8 cellular contexts compared by ENCODE assay signal in the genomic region with DNA sequence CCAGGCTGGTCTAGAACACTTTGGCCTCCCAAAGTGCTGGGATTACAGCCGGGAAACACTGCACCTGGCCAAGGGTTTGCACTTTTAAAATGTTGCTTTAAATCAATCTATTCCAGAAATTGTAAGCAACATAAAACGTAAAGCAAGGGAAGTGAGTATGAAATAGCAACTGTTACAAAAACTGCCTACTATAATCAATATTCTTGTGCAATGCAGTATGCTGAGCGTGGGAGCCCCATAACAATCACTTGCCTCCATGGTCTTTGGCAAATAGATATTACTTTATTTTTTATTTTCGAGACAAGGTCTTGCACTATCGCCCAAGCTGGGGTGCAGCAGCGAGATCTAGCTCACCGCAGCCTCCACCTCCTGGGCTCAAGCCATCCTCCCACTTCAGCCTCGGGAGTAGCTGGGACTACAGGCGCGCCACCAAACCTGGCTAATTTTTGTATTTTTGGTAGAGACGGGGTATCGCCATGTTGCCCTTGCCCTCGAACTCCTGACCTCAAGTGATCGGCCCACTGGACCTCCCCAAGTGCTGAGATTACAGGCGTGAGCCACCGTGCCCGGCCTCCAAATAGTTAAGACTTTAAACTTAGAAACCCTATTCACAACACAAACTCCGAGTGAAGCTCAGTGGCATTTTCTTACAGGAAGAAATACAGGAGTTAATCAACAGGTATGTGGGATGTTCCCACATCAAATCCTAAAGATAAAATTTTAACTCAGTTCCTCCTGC. TPM values are rescaled to one million over a fixed set of nuclear protein-coding genes. Genes with fewer than 3 reads are reported as not detected.
DNase-seq lines count a peak whose midpoint lies in the region; ATAC-seq and TF ChIP-seq lines count a peak whose summit lies in the region.

No MANE protein-coding gene starts in this region.

- POLR2A ChIA-PET in AG04450 (lab: Yijun Ruan, JAX) = interaction anchor here (0.5 kb wide), 1 partner anchor 1197 kb away, joined by 3 read pairs; no protein-coding TSS in a partner anchor

- H3K27me3 Mint-ChIP-seq in HFFc6 (ENCODE audit: insufficient read depth) = no peaks in the 10 kb centered on the region
- H3K27me3 Mint-ChIP-seq in activated CD8-positive, alpha-beta memory T cell treated with anti-CD3 and anti-CD28 coated beads, Interleukin-2, amount 10 ng/mL, durations not matched to agents 7 days and 5 days = peaks cover 5% of the 10 kb centered on the region

- DNase-seq in AG04450 (ENCODE audit: low read depth, low spot score) (no peak), HFFc6 (no peak), globus pallidus (ENCODE audit: low spot score) (peak; percentile 3), retinal pigment epithelial cell (ENCODE audit: low read depth) (no peak), GM19240 (ENCODE audit: insufficient read length, low spot score) (no peak)
- DNase-seq in activated CD8-positive, alpha-beta memory T cell treated with anti-CD3 and anti-CD28 coated beads, Interleukin-2, amount 10 ng/mL, durations not matched to agents 7 days and 5 days = peak; percentile 52

- ATAC-seq in activated CD8-positive, alpha-beta memory T cell treated with anti-CD3 and anti-CD28 coated beads, Interleukin-2, amount 10 ng/mL, durations not matched to agents 7 days and 5 days = no peak
- no peak for ATAC-seq in HG02678 (IDR thresholded peaks at IDR 0.05; ENCODE audit: unreplicated experiment)
- ATAC-seq in GM19324 (IDR thresholded peaks at IDR 0.05; ENCODE audit: low FRiP score, unreplicated experiment) = no peak

- H3K27ac Mint-ChIP-seq in HFFc6 = peak overlapping the region; percentile 97
- peak overlapping the region; percentile 98 for H3K27ac Mint-ChIP-seq in activated CD8-positive, alpha-beta memory T cell treated with anti-CD3 and anti-CD28 coated beads, Interleukin-2, amount 10 ng/mL, durations not matched to agents 7 days and 5 days

- H3K27ac ChIP-seq in AG04450 (ENCODE audit: low read depth, low read length) = peak overlapping the region; percentile 97

- no peaks in the 10 kb centered on the region for H3K27me3 ChIP-seq in AG04450 (ENCODE audit: control insufficient read depth, insufficient read depth, low read length)

- peaks cover 13% of the 10 kb centered on the region for H3K36me3 Mint-ChIP-seq in HFFc6 (ENCODE audit: low read depth)
- peaks cover 19% of the 10 kb centered on the region for H3K36me3 Mint-ChIP-seq in activated CD8-positive, alpha-beta memory T cell treated with anti-CD3 and anti-CD28 coated beads, Interleukin-2, amount 10 ng/mL, durations not matched to agents 7 days and 5 days

- peaks cover 32% of the 10 kb centered on the region for H3K4me1 Mint-ChIP-seq in HFFc6 (ENCODE audit: low read depth)
- H3K4me1 Mint-ChIP-seq in activated CD8-positive, alpha-beta memory T cell treated with anti-CD3 and anti-CD28 coated beads, Interleukin-2, amount 10 ng/mL, durations not matched to agents 7 days and 5 days = peaks cover 22% of the 10 kb centered on the region

- H3K9me3 Mint-ChIP-seq in HFFc6 = no peaks in the 10 kb centered on the region
- peaks cover 2% of the 10 kb centered on the region for H3K9me3 Mint-ChIP-seq in activated CD8-positive, alpha-beta memory T cell treated with anti-CD3 and anti-CD28 coated beads, Interleukin-2, amount 10 ng/mL, durations not matched to agents 7 days and 5 days (ENCODE audit: low read depth)

- peak overlapping the region; percentile 96 for H3K4me3 Mint-ChIP-seq in HFFc6
- H3K4me3 Mint-ChIP-seq in activated CD8-positive, alpha-beta memory T cell treated with anti-CD3 and anti-CD28 coated beads, Interleukin-2, amount 10 ng/mL, durations not matched to agents 7 days and 5 days = peak overlapping the region; percentile 94

- H3K4me3 ChIP-seq in AG04450 (ENCODE audit: low read depth, low read length) = peak overlapping the region; percentile 91
- peak overlapping the region; percentile 79 for H3K4me3 ChIP-seq in retinal pigment epithelial cell (ENCODE audit: low read length)

- no peaks in the 10 kb centered on the region; the same call in 1 of the 2 replicates for H3K9me3 ChIP-seq in AG04450 (ENCODE audit: control insufficient read depth, insufficient read depth, low read length)

- CTCF ChIA-PET in AG04450 (lab: Charles Lee) = interaction anchor here (0.5 to 1.5 kb wide), 5 partner anchors 19 to 977 kb away, joined by 3 to 5 read pairs (median 4); no protein-coding TSS in a partner anchor
- CTCF ChIA-PET in activated CD8-positive, alpha-beta memory T cell treated with anti-CD3 and anti-CD28 coated beads, Interleukin-2, amount 10 ng/mL, durations not matched to agents 7 days and 5 days (lab: Charles Lee) = interaction anchor here (1.6 kb wide), 1 partner anchor 465 kb away, joined by 3 read pairs; no protein-coding TSS in a partner anchor

- TF ChIP-seq CTCF in AG04450 (IDR thresholded peaks at IDR 0.05; ENCODE audit: low read depth, low read length) = no peak
- TF ChIP-seq CTCF in HFFc6 (IDR thresholded peaks at IDR 0.05) = no peak
- TF ChIP-seq CTCF in retinal pigment epithelial cell (conservative IDR thresholded peaks at IDR 0.05; ENCODE audit: low read depth, low read length) = no peak

RNA-seq across cellular contexts. Expression of gene CCNT2, which starts 1.2 kb away (rescaled TPM):
- 13.7 and 14.9 TPM in 2 replicates for polyA plus RNA-seq in AG04450 (2011; rRNA removed)
- 16.8 and 28.7 TPM in 2 replicates for polyA minus RNA-seq in AG04450 (2011; rRNA and poly(A)+ RNA removed)
- total RNA-seq in HFFc6 (2021; fragmentation: NEBNext Ultra II Directional; extraction: Animal tissue kit (Norgen Biotek cat#: 25700)) = 10 to 100 TPM; 16.9 to 22.4 (median 19.6) TPM
- total RNA-seq in activated CD8-positive, alpha-beta memory T cell treated with anti-CD3 and anti-CD28 coated beads, Interleukin-2, amount 10 ng/mL, durations not matched to agents 7 days and 5 days = 10 to 100 TPM; 41.1 to 48.8 TPM

Comparison
In these comparisons a context has a peak if more than half of its experiments do, and no peak if none do; other contexts are left out.
1. DNase-seq: peak in activated CD8-positive, alpha-beta memory T cell treated with anti-CD3 and anti-CD28 coated beads, Interleukin-2, amount 10 ng/mL, durations not matched to agents 7 days and 5 days (single experiment) and globus pallidus (single experiment); none in AG04450 (single experiment), HFFc6 (single experiment), retinal pigment epithelial cell (single experiment) and GM19240 (single experiment).